ENCODE assay signal across 15 cellular contexts in the genomic region with DNA sequence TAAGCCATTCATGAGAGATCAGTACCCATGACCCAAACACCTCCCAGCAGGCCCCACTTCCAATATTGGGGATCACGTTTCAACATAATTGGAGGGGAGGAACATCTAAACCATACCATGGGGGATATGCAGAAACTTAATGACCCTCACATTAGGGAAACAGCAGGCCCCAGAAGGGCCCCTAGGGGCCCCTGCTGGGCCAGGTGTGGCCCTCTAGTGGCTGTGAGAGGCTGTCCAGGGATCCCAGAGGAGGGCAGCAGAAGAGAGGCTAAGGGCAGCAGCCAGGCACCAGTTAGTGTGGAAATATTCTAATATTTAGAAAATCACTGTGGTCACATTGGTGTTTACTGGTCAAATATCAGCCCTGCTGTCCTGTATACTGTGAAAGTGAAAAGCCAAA. TPM values are rescaled to one million over a fixed set of nuclear protein-coding genes. Genes with fewer than 3 reads are reported as not detected.
DNase-seq lines count a peak whose midpoint lies in the region; ATAC-seq and TF ChIP-seq lines count a peak whose summit lies in the region.
"Had no signal": no experiment of that assay in that cellular context is flagged by ENCODE, and none has a peak within 500 bp of the region (broad histone marks: within the 10 kb centered on the region; RNA-seq: fewer than 3 reads in every experiment).

No MANE protein-coding gene starts in this region.

- H2AFZ ChIP-seq in OCI-LY7 (ENCODE audit: low read length) = no peak overlapping the region

- intact Hi-C loops in OCI-LY7 (cut with micrococcal nuclease; ENCODE audit: unreplicated experiment) (loop anchor here (5.0 kb wide), 1 partner anchor 168 kb away; no protein-coding TSS in a partner anchor), spleen (cut with DNase I; ENCODE audit: low total_unique reads) (no loop called here)

- H3K36me3 ChIP-seq in BE2C (no peaks in the 10 kb centered on the region), OCI-LY7 (ENCODE audit: insufficient read depth, low read length) (no peaks in the 10 kb centered on the region), spleen (no peaks in the 10 kb centered on the region)
- H3K36me3 ChIP-seq: adrenal gland, right atrium auricular region had no signal

- DNase-seq in BE2C (no peak), OCI-LY7 (ENCODE audit: low spot score) (no peak), fibroblast of mammary gland (ENCODE audit: low read depth) (no peak), spleen (no peak), NCI-H446 treated with DMSO at 0.1 percent for 48 hours (lab: John Stamatoyannopoulos, UW) (no peak), coronary artery (ENCODE audit: low spot score) (no peak)
- DNase-seq: activated CD4-positive, alpha-beta T cell treated with anti-CD3 and anti-CD28 coated beads for 48 hours; adrenal gland; NCI-H1417 treated with DMSO at 0.1 percent for 48 hours; SIG-M5; stimulated activated CD4-positive, alpha-beta T cell treated with anti-CD3 and anti-CD28 coated beads, Interleukin-1b, Interleukin-23, amount 100 ng/mL, for 48 hours had no signal

- peak; percentile 34 for TF ChIP-seq CTCF in BE2C (IDR thresholded peaks at IDR 0.05; ENCODE audit: low read depth, low read length)
- TF ChIP-seq CTCF in GM12873 (IDR thresholded peaks at IDR 0.05; ENCODE audit: insufficient read depth, low read depth, low read length, missing control alignments) = peak; percentile 51
- TF ChIP-seq CTCF in OCI-LY7 (conservative IDR thresholded peaks at IDR 0.05; ENCODE audit: low read length) = peak; percentile 67
- TF ChIP-seq CTCF in fibroblast of mammary gland (conservative IDR thresholded peaks at IDR 0.05; ENCODE audit: control insufficient read depth, insufficient read depth, low read depth, low read length) = peak; percentile 4
- peak in 1 of 11 experiments; percentile 24 for TF ChIP-seq CTCF in spleen (IDR thresholded peaks at IDR 0.05 in 8 of 11, conservative IDR thresholded peaks at IDR 0.05 in 3 of 11)
- no peak for TF ChIP-seq CTCF in coronary artery (IDR thresholded peaks at IDR 0.05)

- no peaks in the 10 kb centered on the region for H3K27me3 ChIP-seq in BE2C
- no peaks in the 10 kb centered on the region for H3K27me3 ChIP-seq in spleen (replicated peaks in 1 of 7)
- H3K27me3 ChIP-seq: adrenal gland, right atrium auricular region had no signal

- H3K4me2 ChIP-seq in OCI-LY7 (ENCODE audit: low read length) = no peak overlapping the region

- ATAC-seq in HG03432 (IDR thresholded peaks at IDR 0.05; ENCODE audit: unreplicated experiment) = no peak

- peaks cover 3% of the 10 kb centered on the region; the same call in 1 of the 2 replicates for H3K4me1 ChIP-seq in BE2C
- no peaks in the 10 kb centered on the region for H3K4me1 ChIP-seq in OCI-LY7 (ENCODE audit: insufficient read depth, low read length, poor library complexity, severe bottlenecking)
- H3K4me1 ChIP-seq in spleen = no peaks in the 10 kb centered on the region
- H3K4me1 ChIP-seq: adrenal gland, right atrium auricular region had no signal

- no peaks in the 10 kb centered on the region for H3K9me3 ChIP-seq in BE2C
- no peaks in the 10 kb centered on the region for H3K9me3 ChIP-seq in OCI-LY7 (ENCODE audit: low read length)
- H3K9me3 ChIP-seq in spleen = no peaks in the 10 kb centered on the region
- H3K9me3 ChIP-seq: adrenal gland, right atrium auricular region had no signal

- H3K27ac ChIP-seq in OCI-LY7 (ENCODE audit: low read depth, low read length, poor library complexity, severe bottlenecking) (no peak overlapping the region), spleen (no peak overlapping the region), coronary artery (no peak overlapping the region)
- H3K27ac ChIP-seq: adrenal gland, epithelial cell of prostate, right atrium auricular region had no signal

- no peaks in the 10 kb centered on the region for H3K9me2 ChIP-seq in OCI-LY7 (ENCODE audit: insufficient read depth, low read length)

- WGBS in spleen, 5 donors = 86 to 100% (median 91%) methylated on average over 1 of the region's 1 CpG

- CTCF ChIA-PET in OCI-LY7 (lab: Charles Lee; ENCODE audit: unreplicated experiment) = no interaction called here

- TF ChIP-seq POLR2A in spleen (IDR thresholded peaks at IDR 0.05) = no peak

- POLR2A ChIA-PET in OCI-LY7 (lab: Charles Lee) = no interaction called here

- BruUV-seq in OCI-LY7 (replicated peaks; lab: Mats Ljungman, UMichigan) = no TSS peak

- H4K20me1 ChIP-seq in OCI-LY7 (ENCODE audit: insufficient read depth, low read length) = no peaks in the 10 kb centered on the region

- H3K79me2 ChIP-seq in OCI-LY7 (ENCODE audit: insufficient read depth, low read depth, low read length) = no peaks in the 10 kb centered on the region

- H3K4me3 ChIP-seq in BE2C (ENCODE audit: low read depth, low read length) (no peak overlapping the region), OCI-LY7 (ENCODE audit: low read depth, low read length, poor library complexity, severe bottlenecking) (no peak overlapping the region), fibroblast of mammary gland (ENCODE audit: control insufficient read depth, low read depth, low read length) (no peak overlapping the region), spleen (no peak overlapping the region), coronary artery (no peak overlapping the region)
- H3K4me3 ChIP-seq: adrenal gland, right atrium auricular region had no signal

RNA-seq across cellular contexts. Expression of a gene that starts 49.3 kb away (rescaled TPM):
- 14.4 TPM for polyA plus RNA-seq in BE2C (2012; ENCODE audit: insufficient read depth, insufficient read length, low read depth)
- total RNA-seq in OCI-LY7 (2014; rRNA removed; shearing (Covaris generic)) = 70.3 and 73.7 TPM in 2 replicates
- 69.4 and 86.6 TPM in 2 replicates for total RNA-seq in OCI-LY7 (2022)
- 100 to 1,000 TPM; 108 to 183 (median 145) TPM for total RNA-seq in spleen
- polyA plus RNA-seq in spleen = 10 to 100 TPM; 16.0 to 18.5 (median 16.3) TPM
